ENCODE assay signal across 10 cellular contexts in the genomic region with DNA sequence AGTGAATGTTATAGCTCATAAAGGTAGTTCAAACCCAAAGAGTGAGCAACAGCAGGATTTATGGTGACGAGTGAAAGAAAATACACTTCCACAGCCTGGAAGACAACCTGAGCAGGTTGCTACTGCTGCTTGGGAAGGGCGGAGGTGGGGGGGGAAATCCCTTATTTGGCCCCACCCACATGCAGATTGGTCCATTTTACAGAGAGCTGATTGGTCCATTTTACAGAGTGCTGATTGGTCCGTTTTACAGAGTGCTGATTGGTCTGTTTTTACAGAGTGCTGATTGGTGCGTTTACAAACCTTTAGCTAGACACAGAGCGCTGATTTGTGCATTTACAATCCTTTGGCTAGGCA. TPM values are rescaled to one million over a fixed set of nuclear protein-coding genes. Genes with fewer than 3 reads are reported as not detected.
DNase-seq lines count a peak whose midpoint lies in the region; ATAC-seq and TF ChIP-seq lines count a peak whose summit lies in the region.
"Not testable (repeated sequence)": the region's sequence is repeated elsewhere in the genome, so short reads cannot be mapped to it uniquely, and the experiment has no call there.
"Had no signal": no experiment of that assay in that cellular context is flagged by ENCODE, and none has a peak within 500 bp of the region (broad histone marks: within the 10 kb centered on the region; RNA-seq: fewer than 3 reads in every experiment).

No MANE protein-coding gene starts in this region.

- TF ChIP-seq CTCF in GM13976 (IDR thresholded peaks at IDR 0.05; ENCODE audit: borderline replicate concordance, control extremely low read depth, extremely low read depth, insufficient read depth, missing control alignments); natural killer cell (IDR thresholded peaks at IDR 0.05): not testable (repeated sequence)

- H3K4me3 Mint-ChIP-seq in T-helper 2 cell treated with Interferon-gamma antibody and Interleukin-4, amounts not matched to agents 5 μg/mL and 100 μg/mL, for 36 hours: peak overlapping the region; percentile 68
- H3K4me3 Mint-ChIP-seq in activated CD8-positive, alpha-beta memory T cell treated with anti-CD3 and anti-CD28 coated beads, Interleukin-2, amount 10 ng/mL, durations not matched to agents 7 days and 5 days: peak overlapping the region; percentile 47
- peak overlapping the region; percentile 38 for H3K4me3 Mint-ChIP-seq in activated naive CD8-positive, alpha-beta T cell
- H3K4me3 Mint-ChIP-seq in natural killer cell: peak overlapping the region; percentile 65
- H3K4me3 Mint-ChIP-seq in stimulated activated naive CD8-positive, alpha-beta T cell treated with anti-CD3 and anti-CD28 coated beads, Interleukin-15, amount 100 ng/mL, for 72 hours: peak overlapping the region; percentile 46 to 78

- H3K27me3 Mint-ChIP-seq in T-helper 2 cell treated with Interferon-gamma antibody and Interleukin-4, amounts not matched to agents 5 μg/mL and 100 μg/mL, for 36 hours (ENCODE audit: low read depth); activated CD8-positive, alpha-beta memory T cell treated with anti-CD3 and anti-CD28 coated beads, Interleukin-2, amount 10 ng/mL, durations not matched to agents 7 days and 5 days; activated naive CD8-positive, alpha-beta T cell; natural killer cell (ENCODE audit: low read depth in 2 of 2); stimulated activated naive CD8-positive, alpha-beta T cell treated with anti-CD3 and anti-CD28 coated beads, Interleukin-15, amount 100 ng/mL, for 72 hours: not testable (repeated sequence)

- in situ Hi-C loops in GM13976 (cut with MboI; ENCODE audit: low sequenced_read_pairs, unreplicated experiment): loop anchor here (10.0 kb wide), 1 partner anchor 45 kb away; the partner anchor contains the start of gene GSTM5

- CTCF ChIA-PET in activated CD8-positive, alpha-beta memory T cell treated with anti-CD3 and anti-CD28 coated beads, Interleukin-2, amount 10 ng/mL, durations not matched to agents 7 days and 5 days (lab: Charles Lee): interaction anchor here (1.2 to 5.4 kb wide), 5 partner anchors 18 to 314 kb away, joined by 3 to 29 read pairs (median 4); no protein-coding TSS in a partner anchor

- DNase-seq in GM13976 (ENCODE audit: low spot score) (peak; percentile 2), erythroblast (lab: John Stamatoyannopoulos, UW) (peak; percentile 13 to 26)
- DNase-seq in T-helper 2 cell treated with Interferon-gamma antibody and Interleukin-4, amounts not matched to agents 5 μg/mL and 100 μg/mL, for 36 hours (ENCODE audit: low spot score); activated CD8-positive, alpha-beta memory T cell treated with anti-CD3 and anti-CD28 coated beads, Interleukin-2, amount 10 ng/mL, durations not matched to agents 7 days and 5 days; natural killer cell; stimulated activated naive CD8-positive, alpha-beta T cell treated with anti-CD3 and anti-CD28 coated beads, Interleukin-15, amount 100 ng/mL, for 72 hours: not testable (repeated sequence)

- H3K9me3 Mint-ChIP-seq in T-helper 2 cell treated with Interferon-gamma antibody and Interleukin-4, amounts not matched to agents 5 μg/mL and 100 μg/mL, for 36 hours; activated CD8-positive, alpha-beta memory T cell treated with anti-CD3 and anti-CD28 coated beads, Interleukin-2, amount 10 ng/mL, durations not matched to agents 7 days and 5 days (ENCODE audit: low read depth); activated naive CD8-positive, alpha-beta T cell (ENCODE audit: low read depth); natural killer cell; stimulated activated naive CD8-positive, alpha-beta T cell treated with anti-CD3 and anti-CD28 coated beads, Interleukin-15, amount 100 ng/mL, for 72 hours: not testable (repeated sequence)

- TF ChIP-seq POLR2A in erythroblast (IDR thresholded peaks at IDR 0.05; ENCODE audit: low read length): not testable (repeated sequence)

- intact Hi-C loops in natural killer cell (cut with micrococcal nuclease): not testable (repeated sequence)

- H3K4me1 Mint-ChIP-seq in T-helper 2 cell treated with Interferon-gamma antibody and Interleukin-4, amounts not matched to agents 5 μg/mL and 100 μg/mL, for 36 hours (ENCODE audit: low read depth): peaks cover 22% of the 10 kb centered on the region
- H3K4me1 Mint-ChIP-seq in activated CD8-positive, alpha-beta memory T cell treated with anti-CD3 and anti-CD28 coated beads, Interleukin-2, amount 10 ng/mL, durations not matched to agents 7 days and 5 days: peaks cover 25% of the 10 kb centered on the region
- peaks cover 19% of the 10 kb centered on the region for H3K4me1 Mint-ChIP-seq in activated naive CD8-positive, alpha-beta T cell (ENCODE audit: low read depth)
- H3K4me1 Mint-ChIP-seq in natural killer cell: peaks cover 10 to 25% of the 10 kb centered on the region in 2 donors
- H3K4me1 Mint-ChIP-seq in stimulated activated naive CD8-positive, alpha-beta T cell treated with anti-CD3 and anti-CD28 coated beads, Interleukin-15, amount 100 ng/mL, for 72 hours: peaks cover 30% of the 10 kb centered on the region

- peak overlapping the region; percentile 46 for H3K27ac Mint-ChIP-seq in T-helper 2 cell treated with Interferon-gamma antibody and Interleukin-4, amounts not matched to agents 5 μg/mL and 100 μg/mL, for 36 hours
- H3K27ac Mint-ChIP-seq in activated CD8-positive, alpha-beta memory T cell treated with anti-CD3 and anti-CD28 coated beads, Interleukin-2, amount 10 ng/mL, durations not matched to agents 7 days and 5 days: peak overlapping the region; percentile 73
- H3K27ac Mint-ChIP-seq in activated naive CD8-positive, alpha-beta T cell; stimulated activated naive CD8-positive, alpha-beta T cell treated with anti-CD3 and anti-CD28 coated beads, Interleukin-15, amount 100 ng/mL, for 72 hours: not testable (repeated sequence)
- H3K27ac Mint-ChIP-seq in natural killer cell: peak overlapping the region; percentile 14 to 88

- peak; percentile 14 for ATAC-seq in activated CD8-positive, alpha-beta memory T cell treated with anti-CD3 and anti-CD28 coated beads, Interleukin-2, amount 10 ng/mL, durations not matched to agents 7 days and 5 days
- not testable (repeated sequence) for ATAC-seq in natural killer cell; stimulated activated naive CD8-positive, alpha-beta T cell treated with anti-CD3 and anti-CD28 coated beads, Interleukin-15, amount 100 ng/mL, for 72 hours

- not testable (repeated sequence) for H3K36me3 Mint-ChIP-seq in T-helper 2 cell treated with Interferon-gamma antibody and Interleukin-4, amounts not matched to agents 5 μg/mL and 100 μg/mL, for 36 hours (ENCODE audit: low read depth); activated CD8-positive, alpha-beta memory T cell treated with anti-CD3 and anti-CD28 coated beads, Interleukin-2, amount 10 ng/mL, durations not matched to agents 7 days and 5 days; activated naive CD8-positive, alpha-beta T cell; natural killer cell

RNA-seq across cellular contexts. Expression of gene GSTM2, which starts 2.1 kb away (rescaled TPM):
- total RNA-seq in activated CD8-positive, alpha-beta memory T cell treated with anti-CD3 and anti-CD28 coated beads, Interleukin-2, amount 10 ng/mL, durations not matched to agents 7 days and 5 days: 10 to 100 TPM in 1 of 2 experiments, 1 to 10 TPM in 1; 8.0 to 17.8 TPM
- 100 to 1,000 TPM; 142 to 315 (median 205) TPM for total RNA-seq in natural killer cell

RNA-seq across cellular contexts. Expression of gene GSTM4, which starts 14.0 kb away (rescaled TPM):
- 1 to 10 TPM; 5.7 to 6.7 TPM for total RNA-seq in activated CD8-positive, alpha-beta memory T cell treated with anti-CD3 and anti-CD28 coated beads, Interleukin-2, amount 10 ng/mL, durations not matched to agents 7 days and 5 days
- total RNA-seq in natural killer cell: 10 to 100 TPM; 20.5 to 48.8 (median 47.1) TPM

RNA-seq across cellular contexts. Expression of gene GSTM1, which starts 17.7 kb away (rescaled TPM):
- not detected for total RNA-seq in activated CD8-positive, alpha-beta memory T cell treated with anti-CD3 and anti-CD28 coated beads, Interleukin-2, amount 10 ng/mL, durations not matched to agents 7 days and 5 days
- 10 to 100 TPM in 2 of 3 donors, not detected in 1; 31.9 to 34.7 TPM for total RNA-seq in natural killer cell
- total RNA-seq: GM23248, PC-9 had no signal

RNA-seq across cellular contexts. Expression of gene GSTM5, which starts 42.1 kb away (rescaled TPM):
- total RNA-seq in activated CD8-positive, alpha-beta memory T cell treated with anti-CD3 and anti-CD28 coated beads, Interleukin-2, amount 10 ng/mL, durations not matched to agents 7 days and 5 days: not detected
- under 1 TPM in 2 of 3 donors, not detected in 1; 0.07 to 0.35 TPM for total RNA-seq in natural killer cell
- total RNA-seq: LHCN-M2, PC-9 had no signal

RNA-seq across cellular contexts. Expression of gene AMPD2, which starts 50.3 kb away (rescaled TPM):
- total RNA-seq in activated CD8-positive, alpha-beta memory T cell treated with anti-CD3 and anti-CD28 coated beads, Interleukin-2, amount 10 ng/mL, durations not matched to agents 7 days and 5 days: 100 to 1,000 TPM in 1 of 2 experiments, 10 to 100 TPM in 1; 90.4 to 113 TPM
- total RNA-seq in natural killer cell: 100 to 1,000 TPM; 200 to 271 (median 243) TPM

Comparison
In these comparisons a context has a peak if more than half of its experiments do, and no peak if none do; other contexts are left out.
1. RNA of gene GSTM2, which starts 2.1 kb away (total RNA-seq): 142 to 315 TPM in natural killer cell; 8.0 to 17.8 TPM in activated CD8-positive, alpha-beta memory T cell treated with anti-CD3 and anti-CD28 coated beads, Interleukin-2, amount 10 ng/mL, durations not matched to agents 7 days and 5 days; every median in the first group is over 4 times any median in the second.
2. Peak in every context shown above with its lines, with median percentiles within 50 percentile points of each other: H3K4me3 Mint-ChIP-seq.